ENCODE assay signal across 11 cellular contexts in genomic region chr1:27504588-27505419, GRCh38. TPM values are rescaled to one million over a fixed set of nuclear protein-coding genes. Genes with fewer than 3 reads are reported as not detected.
DNase-seq lines count a peak whose midpoint lies in the region; ATAC-seq and TF ChIP-seq lines count a peak whose summit lies in the region.
"Had no signal": no experiment of that assay in that cellular context is flagged by ENCODE, and none has a peak within 500 bp of the region (broad histone marks: within the 10 kb centered on the region; RNA-seq: fewer than 3 reads in every experiment).

No MANE protein-coding gene starts in this region.

- peak; percentile 86 for DNase-seq in AG20443 (ENCODE audit: low spot score)
- DNase-seq in adrenal gland = peak; percentile 84 to 96 (median 91)
- peak; percentile 92 for DNase-seq in cardiac septum (ENCODE audit: low spot score)
- DNase-seq in omental fat pad (ENCODE audit: low spot score) = no peak
- DNase-seq in CD8-positive, alpha-beta memory T cell = no peak
- DNase-seq in NCI-H510A treated with DMSO at 0.1 percent for 48 hours (lab: John Stamatoyannopoulos, UW) = no peak
- DNase-seq in GM20000 (ENCODE audit: low spot score) = no peak
- no peak for DNase-seq in NCI-H1436 treated with DMSO at 0.1 percent for 48 hours (lab: John Stamatoyannopoulos, UW)
- DNase-seq: T-cell had no signal

- H3K36me3 Mint-ChIP-seq in CD8-positive, alpha-beta memory T cell = no peaks in the 10 kb centered on the region
- H3K36me3 Mint-ChIP-seq: T-cell had no signal

- TF ChIP-seq CTCF in adrenal gland (IDR thresholded peaks at IDR 0.05) = no peak
- TF ChIP-seq CTCF in omental fat pad (IDR thresholded peaks at IDR 0.05) = no peak
- TF ChIP-seq CTCF in GM20000 (IDR thresholded peaks at IDR 0.05; ENCODE audit: extremely low read depth, missing control alignments) = no peak

- ATAC-seq in omental fat pad (ENCODE audit: low FRiP score) = peak; percentile 58
- ATAC-seq: T-cell had no signal

- H3K4me3 Mint-ChIP-seq in CD8-positive, alpha-beta memory T cell = no peak overlapping the region
- H3K4me3 Mint-ChIP-seq: T-cell had no signal

- H3K4me1 Mint-ChIP-seq in CD8-positive, alpha-beta memory T cell = no peaks in the 10 kb centered on the region
- H3K4me1 Mint-ChIP-seq: T-cell had no signal

- no peak overlapping the region for H3K27ac Mint-ChIP-seq in CD8-positive, alpha-beta memory T cell
- H3K27ac Mint-ChIP-seq: T-cell had no signal

- H3K4me1 ChIP-seq in adrenal gland (replicated peaks in 1 of 2) = peaks cover 23% of the 10 kb centered on the region in 2 donors
- no peaks in the 10 kb centered on the region for H3K4me1 ChIP-seq in CD8-positive, alpha-beta memory T cell (ENCODE audit: insufficient read depth, low read length)

- no peaks in the 10 kb centered on the region for H3K9me3 ChIP-seq in adrenal gland (replicated peaks in 1 of 3)
- H3K9me3 ChIP-seq in CD8-positive, alpha-beta memory T cell (ENCODE audit: low read length) = no peaks in the 10 kb centered on the region
- H3K9me3 ChIP-seq: HAP-1 had no signal

- CTCF ChIA-PET in CD8-positive, alpha-beta memory T cell (lab: Charles Lee) = interaction anchor here (0.9 kb wide), 1 partner anchor 165 kb away, joined by 3 read pairs; no protein-coding TSS in a partner anchor

- WGBS in adrenal gland, 4 donors = 11 to 24% (median 23%) methylated on average over 4 to 13 of the region's 13 CpGs

- peaks cover 0 to 4% of the 10 kb centered on the region in 2 donors for H3K27me3 Mint-ChIP-seq in CD8-positive, alpha-beta memory T cell
- H3K27me3 Mint-ChIP-seq: T-cell had no signal

- intact Hi-C loops in adrenal gland (cut with DNase I) (no loop called here), cardiac septum (cut with DNase I) (loop anchor here (5.0 kb wide), 1 partner anchor 157 kb away; no protein-coding TSS in a partner anchor)

- no peak overlapping the region for H3K4me3 ChIP-seq in adrenal gland
- no peak overlapping the region for H3K4me3 ChIP-seq in CD8-positive, alpha-beta memory T cell (ENCODE audit: low read length)
- H3K4me3 ChIP-seq: HAP-1 had no signal

- H3K9me3 Mint-ChIP-seq in CD8-positive, alpha-beta memory T cell = no peaks in the 10 kb centered on the region
- H3K9me3 Mint-ChIP-seq: T-cell had no signal

- TF ChIP-seq POLR2A in adrenal gland (IDR thresholded peaks at IDR 0.05) = no peak

- H3K27ac ChIP-seq in adrenal gland = peak overlapping the region; percentile 84 to 94 (median 93)
- H3K27ac ChIP-seq in CD8-positive, alpha-beta memory T cell (ENCODE audit: low read depth, low read length) = no peak overlapping the region
- H3K27ac ChIP-seq: C4-2B had no signal

- no peaks in the 10 kb centered on the region for H3K27me3 ChIP-seq in adrenal gland
- H3K27me3 ChIP-seq in CD8-positive, alpha-beta memory T cell (ENCODE audit: insufficient read depth, low read length, poor library complexity, severe bottlenecking) = no peaks in the 10 kb centered on the region

- no peaks in the 10 kb centered on the region for H3K36me3 ChIP-seq in adrenal gland (replicated peaks in 1 of 2)
- no peaks in the 10 kb centered on the region for H3K36me3 ChIP-seq in CD8-positive, alpha-beta memory T cell (ENCODE audit: insufficient read depth, low read length)
- H3K36me3 ChIP-seq: HAP-1 had no signal

- POLR2A ChIA-PET in CD8-positive, alpha-beta memory T cell (lab: Charles Lee) = no interaction called here

RNA-seq across cellular contexts. Expression of gene WASF2, which starts 14.8 kb away (rescaled TPM):
- total RNA-seq in adrenal gland (100 to 1,000 TPM in 4 of 8 donors, 10 to 100 TPM in 4; 47.3 to 159 (median 93.4) TPM), cardiac septum (59.3 TPM), omental fat pad (10 to 100 TPM; 43.4 to 87.8 (median 60.5) TPM)
- polyA plus RNA-seq in adrenal gland = 10 to 100 TPM; 18.9 to 94.6 (median 29.0) TPM
- 100 to 1,000 TPM; 120 to 128 TPM for total RNA-seq in CD8-positive, alpha-beta memory T cell
- 64.1 TPM for polyA plus RNA-seq in CD8-positive, alpha-beta memory T cell

Comparison
In these comparisons a context has a peak if more than half of its experiments do, and no peak if none do; other contexts are left out.
1. DNase-seq: peak in AG20443 (single experiment), adrenal gland (7 of 7) and cardiac septum (single experiment); none in omental fat pad (single experiment), CD8-positive, alpha-beta memory T cell (0 of 5), NCI-H510A treated with DMSO at 0.1 percent for 48 hours (single experiment), GM20000 (single experiment) and NCI-H1436 treated with DMSO at 0.1 percent for 48 hours (single experiment).